In genomic region chr20:33719277-33719988, GRCh38 we compare ENCODE assay signal across 8 cellular contexts. TPM values are rescaled to one million over a fixed set of nuclear protein-coding genes. Genes with fewer than 3 reads are reported as not detected.
DNase-seq lines count a peak whose midpoint lies in the region; ATAC-seq and TF ChIP-seq lines count a peak whose summit lies in the region.

No MANE protein-coding gene starts in this region.

- DNase-seq in AG10803 (ENCODE audit: low read depth) (no peak), HL-60 (ENCODE audit: low read depth in 1 of 2, low spot score in 1 of 2) (peak in 1 of 2 experiments; percentile 9), mammary epithelial cell (peak; percentile 29), occipital lobe (lab: John Stamatoyannopoulos, UW) (no peak), GM19238 (ENCODE audit: insufficient read length, low spot score) (no peak)

- peak overlapping the region; percentile 72 for H3K27ac ChIP-seq in HL-60 (replicated peaks)
- H3K27ac ChIP-seq in mammary epithelial cell (ENCODE audit: insufficient read depth, low read depth, low read length): peak overlapping the region; percentile 5

- peaks cover 5% of the 10 kb centered on the region for H3K79me2 ChIP-seq in mammary epithelial cell (ENCODE audit: insufficient read depth, low read length)

- CTCF ChIA-PET in mammary epithelial cell (lab: Charles Lee; ENCODE audit: low non-redundant PET): interaction anchor here (0.7 to 1.2 kb wide), 2 partner anchors 13 to 51 kb away, joined by 3 read pairs; no protein-coding TSS in a partner anchor

- peak overlapping the region; percentile 87 for H3K4me2 ChIP-seq in mammary epithelial cell (ENCODE audit: insufficient read depth, low read depth, low read length)

- intact Hi-C loops in mammary epithelial cell (cut with micrococcal nuclease): no loop called here

- H3K27me3 ChIP-seq in HL-60 (ENCODE audit: insufficient read depth, poor library complexity, severe bottlenecking) (no peaks in the 10 kb centered on the region), mammary epithelial cell (ENCODE audit: insufficient read depth, low read length) (no peaks in the 10 kb centered on the region), mucosa of stomach (ENCODE audit: control insufficient read depth, insufficient read depth, low read length) (no peaks in the 10 kb centered on the region)

- H3K4me3 ChIP-seq in AG10803 (ENCODE audit: low read length): peak overlapping the region; percentile 92
- peak overlapping the region; percentile 54 for H3K4me3 ChIP-seq in HL-60 (replicated peaks; ENCODE audit: insufficient read depth, low read length)
- H3K4me3 ChIP-seq in mammary epithelial cell (replicated peaks in 1 of 3; ENCODE audit: insufficient read depth in 1 of 3, low read depth in 2 of 3, low read length in 3 of 3): peak overlapping the region; percentile 70 to 88 (median 80)
- peak overlapping the region; percentile 58 for H3K4me3 ChIP-seq in mucosa of stomach (ENCODE audit: low read length)

- ATAC-seq in GM21619 (IDR thresholded peaks at IDR 0.05; ENCODE audit: unreplicated experiment) (no peak), GM18909 (IDR thresholded peaks at IDR 0.05; ENCODE audit: poor library complexity, unreplicated experiment) (no peak)

- 33% methylated on average over 10 of the region's 13 CpGs for WGBS in mammary epithelial cell (ENCODE audit: low coverage, missing lambda C conversion rate)

- H3K9ac ChIP-seq in mammary epithelial cell (ENCODE audit: insufficient read depth, low read length): no peak overlapping the region
- peak overlapping the region; percentile 70 for H3K9ac ChIP-seq in mucosa of stomach (ENCODE audit: low read length)

- H4K20me1 ChIP-seq in mammary epithelial cell (ENCODE audit: insufficient read depth, low read length): no peaks in the 10 kb centered on the region

- BruUV-seq in mammary epithelial cell (replicated peaks; lab: Mats Ljungman, UMichigan): TSS peak; percentile 97

- TF ChIP-seq CTCF in AG10803 (conservative IDR thresholded peaks at IDR 0.05; ENCODE audit: low read length) (no peak), HL-60 (IDR thresholded peaks at IDR 0.05; ENCODE audit: insufficient read depth, low read length) (no peak), mammary epithelial cell (conservative IDR thresholded peaks at IDR 0.05 in 1 of 2, IDR thresholded peaks at IDR 0.05 in 1 of 2; ENCODE audit: extremely low read depth in 1 of 2, insufficient read depth in 1 of 2, low read depth in 1 of 2, low read length in 2 of 2) (no peak)

- H2AFZ ChIP-seq in mammary epithelial cell (ENCODE audit: low read depth, low read length): peak overlapping the region; percentile 99

- H3K9me3 ChIP-seq in mammary epithelial cell (replicated peaks; ENCODE audit: insufficient read depth, low read length) (no peaks in the 10 kb centered on the region), mucosa of stomach (ENCODE audit: control insufficient read depth, low read length) (no peaks in the 10 kb centered on the region)

- H3K36me3 ChIP-seq in mammary epithelial cell (ENCODE audit: insufficient read depth, low read length) (no peaks in the 10 kb centered on the region), mucosa of stomach (ENCODE audit: control insufficient read depth, insufficient read depth, low read length) (no peaks in the 10 kb centered on the region)

- H3K4me1 ChIP-seq in mammary epithelial cell (ENCODE audit: insufficient read depth, low read length): no peaks in the 10 kb centered on the region
- peaks cover 8% of the 10 kb centered on the region for H3K4me1 ChIP-seq in mucosa of stomach (ENCODE audit: control insufficient read depth, insufficient read depth, low read length)

- dilution Hi-C loops in mammary epithelial cell (cut with HindIII; ENCODE audit: low sequenced_read_pairs): no loop called here

- in situ Hi-C loops in mammary epithelial cell (cut with MboI; ENCODE audit: low sequenced_read_pairs in 2 of 2): no loop called here

RNA-seq across cellular contexts. Expression of gene PXMP4, which starts 0.7 kb away (rescaled TPM):
- total RNA-seq in mammary epithelial cell: 10 to 100 TPM in 1 of 2 donors, 1 to 10 TPM in 1; 8.0 to 11.3 TPM
- 6.5 TPM for polyA plus RNA-seq in mammary epithelial cell
- 2.6 TPM for polyA minus RNA-seq in mammary epithelial cell
- 12.5 TPM for total RNA-seq in occipital lobe

RNA-seq across cellular contexts. Expression of gene ZNF341, which starts 12.4 kb away (rescaled TPM):
- total RNA-seq in mammary epithelial cell: 1 to 10 TPM; 1.0 to 4.5 TPM
- 2.9 TPM for polyA plus RNA-seq in mammary epithelial cell
- 4.5 TPM for polyA minus RNA-seq in mammary epithelial cell
- total RNA-seq in occipital lobe: 2.7 TPM

RNA-seq across cellular contexts. Expression of gene E2F1, which starts 33.2 kb away (rescaled TPM):
- total RNA-seq in mammary epithelial cell (10 to 100 TPM in 1 of 2 donors, 1 to 10 TPM in 1; 1.8 to 12.7 TPM), occipital lobe (2.2 TPM)
- 10.3 TPM for polyA plus RNA-seq in mammary epithelial cell
- 10.7 TPM for polyA minus RNA-seq in mammary epithelial cell

RNA-seq across cellular contexts. Expression of gene NECAB3, which starts 45.2 kb away (rescaled TPM):
- total RNA-seq in mammary epithelial cell (10 to 100 TPM; 14.6 to 14.7 TPM), occipital lobe (27.8 TPM)
- polyA plus RNA-seq in mammary epithelial cell: 5.4 TPM
- 2.9 TPM for polyA minus RNA-seq in mammary epithelial cell

RNA-seq across cellular contexts. Expression of gene ACTL10, which starts 52.7 kb away (rescaled TPM):
- total RNA-seq in mammary epithelial cell (1 to 10 TPM; 1.4 to 2.7 TPM), occipital lobe (1.1 TPM)
- 0.79 TPM for polyA plus RNA-seq in mammary epithelial cell
- polyA minus RNA-seq in mammary epithelial cell: not detected
